Comparison of ENCODE assay signal across 14 cellular contexts in genomic region chr4:54165438-54165837, GRCh38.
A peak's percentile ranks its signal among the peaks of the same experiment; 100 is the strongest.
DNase-seq lines count a peak whose midpoint lies in the region; ATAC-seq and TF ChIP-seq lines count a peak whose summit lies in the region.
"Had no signal": no experiment of that assay in that cellular context is flagged by ENCODE, and none has a peak within 500 bp of the region (broad histone marks: within the 10 kb centered on the region; RNA-seq: fewer than 3 reads in every experiment).

No MANE protein-coding gene starts in this region.

- H3K9me3 ChIP-seq in MM.1S (replicated peaks; ENCODE audit: insufficient read depth, low read length), result no peaks in the 10 kb centered on the region
- H3K9me3 ChIP-seq in gastrocnemius medialis, result no peaks in the 10 kb centered on the region
- H3K9me3 ChIP-seq: Peyer's patch had no signal

- TF ChIP-seq POLR2A in gastrocnemius medialis (IDR thresholded peaks at IDR 0.05), result no peak

- H2AFZ ChIP-seq in MM.1S (ENCODE audit: low read length), result no peak overlapping the region

- H3K36me3 ChIP-seq in MM.1S (replicated peaks; ENCODE audit: insufficient read depth, low read length) (no peaks in the 10 kb centered on the region), gastrocnemius medialis (no peaks in the 10 kb centered on the region)
- H3K36me3 ChIP-seq: Peyer's patch had no signal

- no peaks in the 10 kb centered on the region for H3F3A ChIP-seq in MM.1S (ENCODE audit: insufficient read depth, low read length)

- H3K4me1 ChIP-seq in MM.1S (ENCODE audit: low read length), result peaks cover 4% of the 10 kb centered on the region; the same call in 1 of the 2 replicates
- H3K4me1 ChIP-seq in gastrocnemius medialis, result no peaks in the 10 kb centered on the region
- H3K4me1 ChIP-seq: Peyer's patch had no signal

- H4K20me1 ChIP-seq in MM.1S (ENCODE audit: insufficient read depth, low read length), result no peaks in the 10 kb centered on the region

- H3K4me2 ChIP-seq in MM.1S (ENCODE audit: low read depth, low read length), result no peak overlapping the region

- H3K9me2 ChIP-seq in MM.1S (replicated peaks; ENCODE audit: insufficient read depth, low read length), result no peaks in the 10 kb centered on the region

- peak; percentile 95 for DNase-seq in GM04503 (ENCODE audit: low read depth)
- DNase-seq in RPMI7951 (ENCODE audit: low read depth), result peak; percentile 84
- DNase-seq in fibroblast of gingiva (ENCODE audit: low read depth), result peak; percentile 90
- peak; percentile 97 for DNase-seq in renal cortical epithelial cell (ENCODE audit: low read depth)
- DNase-seq in MM.1S, result no peak
- no peak for DNase-seq in NCI-H2171 (lab: John Stamatoyannopoulos, UW)
- no peak for DNase-seq in gastrocnemius medialis
- DNase-seq: activated effector memory CD4-positive, alpha-beta T cell treated with anti-CD3 and anti-CD28 coated beads, Interleukin-2, amount 50 U/mL, for 16 hours; DND-41; effector CD8-positive, alpha-beta T cell; NCI-H1694 treated with DMSO at 0.1 percent for 48 hours; Peyer's patch; posterior cingulate gyrus had no signal

- H3K79me2 ChIP-seq in MM.1S (ENCODE audit: low read length), result no peaks in the 10 kb centered on the region

- H3K9ac ChIP-seq in MM.1S (ENCODE audit: low read length), result no peak overlapping the region

- H3K27ac ChIP-seq in MM.1S (ENCODE audit: low read length) (no peak overlapping the region), gastrocnemius medialis (no peak overlapping the region)
- H3K27ac ChIP-seq: Peyer's patch had no signal

- in situ Hi-C loops in gastrocnemius medialis (cut with MboI; ENCODE audit: low sequenced_read_pairs in 4 of 4), result no loop called here

- H3K4me3 ChIP-seq in MM.1S (ENCODE audit: low read length), result no peak overlapping the region
- no peak overlapping the region for H3K4me3 ChIP-seq in gastrocnemius medialis
- H3K4me3 ChIP-seq: Peyer's patch had no signal

- ATAC-seq in HG03139 (IDR thresholded peaks at IDR 0.05; ENCODE audit: unreplicated experiment) (no peak), gastrocnemius medialis (no peak)

- TF ChIP-seq CTCF in MM.1S (IDR thresholded peaks at IDR 0.05; ENCODE audit: low read length), result no peak
- no peak for TF ChIP-seq CTCF in gastrocnemius medialis (IDR thresholded peaks at IDR 0.05 in 4 of 5, conservative IDR thresholded peaks at IDR 0.05 in 1 of 5)

- no peaks in the 10 kb centered on the region for H3K27me3 ChIP-seq in MM.1S (replicated peaks; ENCODE audit: insufficient read depth, low read length)
- H3K27me3 ChIP-seq in gastrocnemius medialis, result no peaks in the 10 kb centered on the region
- H3K27me3 ChIP-seq: Peyer's patch had no signal

- intact Hi-C loops in gastrocnemius medialis (cut with DNase I; ENCODE audit: low total_unique reads), result no loop called here

Comparison
In these comparisons a context has a peak if more than half of its experiments do, and no peak if none do; other contexts are left out.
1. DNase-seq: peak in GM04503 (single experiment), RPMI7951 (single experiment), fibroblast of gingiva (single experiment) and renal cortical epithelial cell (single experiment); none in MM.1S (single experiment), NCI-H2171 (single experiment) and gastrocnemius medialis (0 of 2).